Comparison of ENCODE assay signal across 14 cellular contexts in genomic region chr15:60605879-60606304, GRCh38.
DNase-seq lines count a peak whose midpoint lies in the region.
"Had no signal": no experiment of that assay in that cellular context is flagged by ENCODE, and none has a peak within 500 bp of the region (broad histone marks: within the 10 kb centered on the region; RNA-seq: fewer than 3 reads in every experiment).

No MANE protein-coding gene starts in this region.

- H3K9me3 Mint-ChIP-seq in activated CD4-positive, alpha-beta memory T cell treated with anti-CD3 and anti-CD28 coated beads, Interleukin-2, amount 10 ng/mL, durations not matched to agents 7 days and 5 days: peaks cover 3% of the 10 kb centered on the region
- H3K9me3 Mint-ChIP-seq: stimulated activated naive CD8-positive, alpha-beta T cell treated with anti-CD3 and anti-CD28 coated beads, Interleukin-15, Interleukin-2, amounts not matched to agents 100 ng/mL and 50 ng/mL, for 24 hours had no signal

- H3K36me3 ChIP-seq in HUES6 (ENCODE audit: control insufficient read depth, insufficient read depth, low read length): no peaks in the 10 kb centered on the region

- no peak overlapping the region for H3K9ac ChIP-seq in HUES6 (ENCODE audit: low read length)

- no peak overlapping the region for H3K4me3 ChIP-seq in HUES6 (ENCODE audit: low read depth, low read length)

- POLR2A ChIA-PET in activated CD4-positive, alpha-beta memory T cell treated with anti-CD3 and anti-CD28 coated beads, Interleukin-2, amount 10 ng/mL, durations not matched to agents 7 days and 5 days (lab: Charles Lee): interaction anchor here (0.9 kb wide), 1 partner anchor 13 kb away, joined by 3 read pairs; no protein-coding TSS in a partner anchor

- H3K36me3 Mint-ChIP-seq in activated CD4-positive, alpha-beta memory T cell treated with anti-CD3 and anti-CD28 coated beads, Interleukin-2, amount 10 ng/mL, durations not matched to agents 7 days and 5 days (ENCODE audit: low read depth): no peaks in the 10 kb centered on the region

- H3K27ac Mint-ChIP-seq in activated CD4-positive, alpha-beta memory T cell treated with anti-CD3 and anti-CD28 coated beads, Interleukin-2, amount 10 ng/mL, durations not matched to agents 7 days and 5 days: no peak overlapping the region
- H3K27ac Mint-ChIP-seq: stimulated activated naive CD8-positive, alpha-beta T cell treated with anti-CD3 and anti-CD28 coated beads, Interleukin-15, Interleukin-2, amounts not matched to agents 100 ng/mL and 50 ng/mL, for 24 hours had no signal

- H3K27me3 ChIP-seq in HUES6 (ENCODE audit: control insufficient read depth, insufficient read depth, low read length): no peaks in the 10 kb centered on the region

- peaks cover 20% of the 10 kb centered on the region for H3K4me1 Mint-ChIP-seq in activated CD4-positive, alpha-beta memory T cell treated with anti-CD3 and anti-CD28 coated beads, Interleukin-2, amount 10 ng/mL, durations not matched to agents 7 days and 5 days

- H3K4me3 Mint-ChIP-seq in activated CD4-positive, alpha-beta memory T cell treated with anti-CD3 and anti-CD28 coated beads, Interleukin-2, amount 10 ng/mL, durations not matched to agents 7 days and 5 days: no peak overlapping the region
- H3K4me3 Mint-ChIP-seq: stimulated activated naive CD8-positive, alpha-beta T cell treated with anti-CD3 and anti-CD28 coated beads, Interleukin-15, Interleukin-2, amounts not matched to agents 100 ng/mL and 50 ng/mL, for 24 hours had no signal

- H3K27ac ChIP-seq in HUES6 (ENCODE audit: low read depth, low read length): 0 out of 2 replicates have a peak overlapping the region, but pooled peaks have one; percentile 25
- H3K27ac ChIP-seq: epithelial cell of prostate had no signal

- no peaks in the 10 kb centered on the region for H3K9me3 ChIP-seq in HUES6 (ENCODE audit: control insufficient read depth, insufficient read depth, low read depth, low read length)

- H3K27me3 Mint-ChIP-seq in activated CD4-positive, alpha-beta memory T cell treated with anti-CD3 and anti-CD28 coated beads, Interleukin-2, amount 10 ng/mL, durations not matched to agents 7 days and 5 days: peaks cover 31% of the 10 kb centered on the region

- peaks cover 5% of the 10 kb centered on the region for H3K4me1 ChIP-seq in HUES6 (ENCODE audit: control insufficient read depth, insufficient read depth, low read length)

- DNase-seq in dedifferentiated amniotic fluid mesenchymal stem cell (ENCODE audit: extremely low spot score) (peak; percentile 78), islet precursor cell (peak; percentile 62), stromal cell of bone marrow (ENCODE audit: low read depth) (peak; percentile 70), pons (ENCODE audit: low spot score) (no peak), NCI-H524 treated with DMSO at 0.1 percent for 48 hours (lab: John Stamatoyannopoulos, UW) (no peak), NCI-H2081 treated with DMSO at 0.1 percent for 48 hours (lab: John Stamatoyannopoulos, UW) (no peak)
- no peak for DNase-seq in activated CD4-positive, alpha-beta memory T cell treated with anti-CD3 and anti-CD28 coated beads, Interleukin-2, amount 10 ng/mL, durations not matched to agents 7 days and 5 days
- DNase-seq: activated CD4-positive, CD25-positive, alpha-beta regulatory T cell treated with anti-CD3 and anti-CD28 coated beads, Interleukin-2, amount 50 U/mL, for 72 hours; activated naive CD4-positive, alpha-beta T cell treated with anti-CD3 and anti-CD28 coated beads, Interleukin-2, amount 50 U/mL, for 16 hours; midbrain; NCI-H1694 had no signal

- CTCF ChIA-PET in activated CD4-positive, alpha-beta memory T cell treated with anti-CD3 and anti-CD28 coated beads, Interleukin-2, amount 10 ng/mL, durations not matched to agents 7 days and 5 days (lab: Charles Lee): interaction anchor here (0.9 to 3.3 kb wide), 3 partner anchors 12 to 310 kb away, joined by 3 to 12 read pairs (median 3); no protein-coding TSS in a partner anchor

Comparison
In these comparisons a context has a peak if more than half of its experiments do, and no peak if none do; other contexts are left out.
1. DNase-seq: peak in dedifferentiated amniotic fluid mesenchymal stem cell (single experiment), islet precursor cell (single experiment) and stromal cell of bone marrow (single experiment); none in pons (single experiment), NCI-H524 treated with DMSO at 0.1 percent for 48 hours (single experiment), NCI-H2081 treated with DMSO at 0.1 percent for 48 hours (single experiment) and activated CD4-positive, alpha-beta memory T cell treated with anti-CD3 and anti-CD28 coated beads, Interleukin-2, amount 10 ng/mL, durations not matched to agents 7 days and 5 days (single experiment).